Comparison of ENCODE assay signal across 2 cellular contexts in the genomic region with DNA sequence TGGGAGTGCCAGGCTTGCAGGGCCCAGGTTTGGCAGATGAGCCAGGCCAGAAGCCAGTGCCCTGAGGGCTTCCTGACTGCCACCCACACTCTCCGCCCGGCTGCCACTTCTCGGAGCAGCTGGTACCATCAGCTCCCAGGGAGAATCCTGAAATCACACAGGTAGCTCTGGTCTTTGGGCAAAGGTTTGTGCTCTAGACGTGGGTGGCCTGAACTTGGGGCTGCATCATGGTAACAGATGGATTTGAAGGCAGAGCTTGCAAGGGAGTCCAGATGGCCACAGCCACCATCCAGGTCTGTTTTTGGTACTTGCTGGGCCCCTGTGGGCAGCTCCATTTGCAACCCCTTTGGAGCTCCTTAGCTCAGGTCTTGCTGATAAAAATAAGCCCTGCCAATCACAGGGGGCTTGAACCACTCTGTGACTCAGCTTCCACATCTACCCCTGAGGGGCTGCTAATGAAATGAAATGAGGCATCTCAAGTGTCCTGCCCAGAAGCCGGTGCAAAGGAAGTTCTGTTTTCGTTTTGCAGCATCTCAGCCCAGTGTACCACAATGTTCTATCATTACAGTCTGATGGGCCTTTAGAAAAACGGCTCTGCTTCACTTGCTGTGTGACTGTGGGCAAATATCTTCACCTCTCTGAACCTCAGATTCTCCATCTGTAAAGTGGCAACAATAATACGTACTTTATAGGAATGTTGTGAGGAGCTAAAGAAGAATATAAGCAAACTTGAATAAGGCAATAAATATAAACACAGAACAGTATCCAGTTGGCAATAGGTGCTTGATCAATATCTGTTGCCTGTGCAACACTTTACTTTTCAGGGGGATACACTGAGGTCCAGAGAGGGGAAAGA.
TF ChIP-seq lines count a peak whose summit lies in the region.

No MANE protein-coding gene starts in this region.

TF ChIP-seq in H1, 55 proteins besides CTCF, POLR2A, EP300 and RAD21:
- TF ChIP-seq KDM1A (IDR thresholded peaks at IDR 0.05; ENCODE audit: borderline replicate concordance, low read length) = 0 out of 2 replicates have a peak, but pooled peaks have one; percentile 14
- TF ChIP-seq CHD2 (IDR thresholded peaks at IDR 0.05; ENCODE audit: low read length) = no peak

TF ChIP-seq in WTC11, 78 proteins besides CTCF, POLR2A, EP300 and RAD21:
- TF ChIP-seq, protein P1, sequence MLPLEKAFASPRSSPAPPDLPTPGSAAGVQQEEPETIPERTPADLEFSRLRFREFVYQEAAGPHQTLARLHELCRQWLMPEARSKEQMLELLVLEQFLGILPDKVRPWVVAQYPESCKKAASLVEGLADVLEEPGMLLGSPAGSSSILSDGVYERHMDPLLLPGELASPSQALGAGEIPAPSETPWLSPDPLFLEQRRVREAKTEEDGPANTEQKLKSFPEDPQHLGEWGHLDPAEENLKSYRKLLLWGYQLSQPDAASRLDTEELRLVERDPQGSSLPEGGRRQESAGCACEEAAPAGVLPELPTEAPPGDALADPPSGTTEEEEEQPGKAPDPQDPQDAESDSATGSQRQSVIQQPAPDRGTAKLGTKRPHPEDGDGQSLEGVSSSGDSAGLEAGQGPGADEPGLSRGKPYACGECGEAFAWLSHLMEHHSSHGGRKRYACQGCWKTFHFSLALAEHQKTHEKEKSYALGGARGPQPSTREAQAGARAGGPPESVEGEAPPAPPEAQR (CRISPR knock-in tag; IDR thresholded peaks at IDR 0.05) = no peak
- TF ChIP-seq TP53 (CRISPR knock-in tag; IDR thresholded peaks at IDR 0.05) (no peak), SP1 (CRISPR knock-in tag; conservative IDR thresholded peaks at IDR 0.05) (no peak), NFE2L1 (CRISPR knock-in tag; IDR thresholded peaks at IDR 0.05) (no peak), GABPB1 (CRISPR knock-in tag; IDR thresholded peaks at IDR 0.05) (no peak), SOX15 (CRISPR knock-in tag; IDR thresholded peaks at IDR 0.05) (no peak), ZNF263 (CRISPR knock-in tag; IDR thresholded peaks at IDR 0.05; ENCODE audit: low read depth) (no peak), NFYB (CRISPR knock-in tag; conservative IDR thresholded peaks at IDR 0.05; ENCODE audit: low read depth) (no peak), FOXP1 (CRISPR knock-in tag; IDR thresholded peaks at IDR 0.05; ENCODE audit: borderline replicate concordance) (no peak), ZNF232 (CRISPR knock-in tag; IDR thresholded peaks at IDR 0.05) (no peak), CBFB (CRISPR knock-in tag; IDR thresholded peaks at IDR 0.05; ENCODE audit: low read depth) (no peak), ZNF121 (CRISPR knock-in tag; IDR thresholded peaks at IDR 0.05) (no peak), GTF2I (CRISPR knock-in tag; conservative IDR thresholded peaks at IDR 0.05) (no peak), ATF1 (CRISPR knock-in tag; IDR thresholded peaks at IDR 0.05) (no peak), JUN (CRISPR knock-in tag; IDR thresholded peaks at IDR 0.05) (no peak)
- TF ChIP-seq, protein P2, sequence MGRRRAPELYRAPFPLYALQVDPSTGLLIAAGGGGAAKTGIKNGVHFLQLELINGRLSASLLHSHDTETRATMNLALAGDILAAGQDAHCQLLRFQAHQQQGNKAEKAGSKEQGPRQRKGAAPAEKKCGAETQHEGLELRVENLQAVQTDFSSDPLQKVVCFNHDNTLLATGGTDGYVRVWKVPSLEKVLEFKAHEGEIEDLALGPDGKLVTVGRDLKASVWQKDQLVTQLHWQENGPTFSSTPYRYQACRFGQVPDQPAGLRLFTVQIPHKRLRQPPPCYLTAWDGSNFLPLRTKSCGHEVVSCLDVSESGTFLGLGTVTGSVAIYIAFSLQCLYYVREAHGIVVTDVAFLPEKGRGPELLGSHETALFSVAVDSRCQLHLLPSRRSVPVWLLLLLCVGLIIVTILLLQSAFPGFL (CRISPR knock-in tag; IDR thresholded peaks at IDR 0.05; ENCODE audit: borderline replicate concordance) = no peak
- TF ChIP-seq, protein P3, sequence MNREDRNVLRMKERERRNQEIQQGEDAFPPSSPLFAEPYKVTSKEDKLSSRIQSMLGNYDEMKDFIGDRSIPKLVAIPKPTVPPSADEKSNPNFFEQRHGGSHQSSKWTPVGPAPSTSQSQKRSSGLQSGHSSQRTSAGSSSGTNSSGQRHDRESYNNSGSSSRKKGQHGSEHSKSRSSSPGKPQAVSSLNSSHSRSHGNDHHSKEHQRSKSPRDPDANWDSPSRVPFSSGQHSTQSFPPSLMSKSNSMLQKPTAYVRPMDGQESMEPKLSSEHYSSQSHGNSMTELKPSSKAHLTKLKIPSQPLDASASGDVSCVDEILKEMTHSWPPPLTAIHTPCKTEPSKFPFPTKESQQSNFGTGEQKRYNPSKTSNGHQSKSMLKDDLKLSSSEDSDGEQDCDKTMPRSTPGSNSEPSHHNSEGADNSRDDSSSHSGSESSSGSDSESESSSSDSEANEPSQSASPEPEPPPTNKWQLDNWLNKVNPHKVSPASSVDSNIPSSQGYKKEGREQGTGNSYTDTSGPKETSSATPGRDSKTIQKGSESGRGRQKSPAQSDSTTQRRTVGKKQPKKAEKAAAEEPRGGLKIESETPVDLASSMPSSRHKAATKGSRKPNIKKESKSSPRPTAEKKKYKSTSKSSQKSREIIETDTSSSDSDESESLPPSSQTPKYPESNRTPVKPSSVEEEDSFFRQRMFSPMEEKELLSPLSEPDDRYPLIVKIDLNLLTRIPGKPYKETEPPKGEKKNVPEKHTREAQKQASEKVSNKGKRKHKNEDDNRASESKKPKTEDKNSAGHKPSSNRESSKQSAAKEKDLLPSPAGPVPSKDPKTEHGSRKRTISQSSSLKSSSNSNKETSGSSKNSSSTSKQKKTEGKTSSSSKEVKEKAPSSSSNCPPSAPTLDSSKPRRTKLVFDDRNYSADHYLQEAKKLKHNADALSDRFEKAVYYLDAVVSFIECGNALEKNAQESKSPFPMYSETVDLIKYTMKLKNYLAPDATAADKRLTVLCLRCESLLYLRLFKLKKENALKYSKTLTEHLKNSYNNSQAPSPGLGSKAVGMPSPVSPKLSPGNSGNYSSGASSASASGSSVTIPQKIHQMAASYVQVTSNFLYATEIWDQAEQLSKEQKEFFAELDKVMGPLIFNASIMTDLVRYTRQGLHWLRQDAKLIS (CRISPR knock-in tag; IDR thresholded peaks at IDR 0.05; ENCODE audit: borderline replicate concordance) = no peak
- TF ChIP-seq, protein P4, sequence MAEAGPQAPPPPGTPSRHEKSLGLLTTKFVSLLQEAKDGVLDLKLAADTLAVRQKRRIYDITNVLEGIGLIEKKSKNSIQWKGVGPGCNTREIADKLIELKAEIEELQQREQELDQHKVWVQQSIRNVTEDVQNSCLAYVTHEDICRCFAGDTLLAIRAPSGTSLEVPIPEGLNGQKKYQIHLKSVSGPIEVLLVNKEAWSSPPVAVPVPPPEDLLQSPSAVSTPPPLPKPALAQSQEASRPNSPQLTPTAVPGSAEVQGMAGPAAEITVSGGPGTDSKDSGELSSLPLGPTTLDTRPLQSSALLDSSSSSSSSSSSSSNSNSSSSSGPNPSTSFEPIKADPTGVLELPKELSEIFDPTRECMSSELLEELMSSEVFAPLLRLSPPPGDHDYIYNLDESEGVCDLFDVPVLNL (CRISPR knock-in tag; IDR thresholded peaks at IDR 0.05; ENCODE audit: borderline replicate concordance, low read depth) = no peak
- TF ChIP-seq, protein P5, sequence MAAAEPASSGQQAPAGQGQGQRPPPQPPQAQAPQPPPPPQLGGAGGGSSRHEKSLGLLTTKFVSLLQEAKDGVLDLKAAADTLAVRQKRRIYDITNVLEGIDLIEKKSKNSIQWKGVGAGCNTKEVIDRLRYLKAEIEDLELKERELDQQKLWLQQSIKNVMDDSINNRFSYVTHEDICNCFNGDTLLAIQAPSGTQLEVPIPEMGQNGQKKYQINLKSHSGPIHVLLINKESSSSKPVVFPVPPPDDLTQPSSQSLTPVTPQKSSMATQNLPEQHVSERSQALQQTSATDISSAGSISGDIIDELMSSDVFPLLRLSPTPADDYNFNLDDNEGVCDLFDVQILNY (CRISPR knock-in tag; IDR thresholded peaks at IDR 0.05) = no peak
TF ChIP-seq in WTC11: peak in this region for 0.
